ENCODE assay signal across 8 cellular contexts in the genomic region with DNA sequence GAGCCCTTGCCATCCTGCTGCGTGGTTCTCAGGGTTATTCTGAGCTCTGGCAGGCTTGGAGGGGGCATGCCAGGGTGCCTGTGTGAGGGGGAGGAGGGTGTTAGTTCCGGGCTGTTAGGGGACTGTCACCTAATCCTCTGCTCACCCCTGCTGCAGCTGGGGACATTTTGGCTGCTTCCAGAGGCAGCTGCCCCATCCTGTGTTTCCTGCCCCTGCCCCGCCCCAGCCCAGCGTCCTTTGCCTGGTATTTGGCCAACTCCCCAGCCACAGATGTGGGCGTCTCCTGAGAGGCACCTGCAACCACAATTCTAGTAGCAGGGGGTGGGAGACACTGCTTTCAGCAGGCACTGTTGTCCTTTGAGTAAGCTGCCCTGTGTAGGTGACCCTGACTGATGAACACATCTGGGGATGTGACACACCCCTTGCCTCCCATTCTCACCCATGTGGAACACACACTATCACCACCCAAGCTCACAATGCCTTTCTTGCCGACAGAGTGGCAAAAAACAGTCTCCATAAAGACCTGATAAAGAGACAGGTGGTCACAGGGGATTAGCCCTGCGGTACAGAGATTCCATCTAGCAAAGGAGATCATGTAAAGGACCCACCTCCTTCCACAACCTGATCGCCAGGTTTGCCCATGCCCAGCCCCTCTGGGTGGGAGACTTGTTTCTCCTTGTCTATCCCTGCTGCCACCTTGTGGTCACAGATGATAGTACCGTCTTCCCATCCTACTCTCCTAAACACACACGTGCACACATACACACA. TPM values are rescaled to one million over a fixed set of nuclear protein-coding genes. Genes with fewer than 3 reads are reported as not detected.
DNase-seq lines count a peak whose midpoint lies in the region; ATAC-seq and TF ChIP-seq lines count a peak whose summit lies in the region.

A gene (minus strand): TSS at position 48 of the 768 bp plus-strand sequence. CDS start 35 bp downstream, at position 13.

- no peak for TF ChIP-seq POLR2A in sigmoid colon (IDR thresholded peaks at IDR 0.05)

- peak within 1 kb of the TSS; percentile 67 for H3K4me3 ChIP-seq in left ventricle myocardium inferior
- H3K4me3 ChIP-seq in sigmoid colon: peak within 1 kb of the TSS in 1 of 4 donors; percentile 47

- TF ChIP-seq CTCF in GM12872 (IDR thresholded peaks at IDR 0.05; ENCODE audit: insufficient read depth, low read depth, low read length) (peak; percentile 91), left ventricle myocardium inferior (IDR thresholded peaks at IDR 0.05; ENCODE audit: borderline replicate concordance) (peak; percentile 83), sigmoid colon (IDR thresholded peaks at IDR 0.05) (peak; percentile 66 to 81 (median 70))

- ATAC-seq in T-helper 17 cell (peak; percentile 43), GM19463 (IDR thresholded peaks at IDR 0.05; ENCODE audit: unreplicated experiment) (no peak), HG02571 (IDR thresholded peaks at IDR 0.05; ENCODE audit: unreplicated experiment) (no peak)

- H3K27ac ChIP-seq in left ventricle myocardium inferior (replicated peaks) (peak within 1 kb of the TSS; percentile 68), sigmoid colon (peak within 1 kb of the TSS in 2 of 4 donors; percentile 11 to 55)

- H3K27ac Mint-ChIP-seq in T-helper 17 cell: peak within 1 kb of the TSS; percentile 69

- intact Hi-C loops in left ventricle myocardium inferior (cut with micrococcal nuclease): no loop called here
- intact Hi-C loops in sigmoid colon (cut with DNase I): no loop called here

- no peaks in the 10 kb centered on the region for H3K36me3 Mint-ChIP-seq in T-helper 17 cell (ENCODE audit: low read depth)

- no peaks in the 10 kb centered on the region for H3K27me3 Mint-ChIP-seq in T-helper 17 cell

- H3K36me3 ChIP-seq in left ventricle myocardium inferior (no peaks in the 10 kb centered on the region), sigmoid colon (no peaks in the 10 kb centered on the region)

- peaks cover 39% of the 10 kb centered on the region for H3K27me3 ChIP-seq in left ventricle myocardium inferior (ENCODE audit: low read depth)
- H3K27me3 ChIP-seq in sigmoid colon: peaks cover 28 to 58% (median 36%) of the 10 kb centered on the region in 3 donors

- H3K9me3 ChIP-seq in T-helper 17 cell (ENCODE audit: control insufficient read depth, low read length, poor library complexity, severe bottlenecking) (no peaks in the 10 kb centered on the region), left ventricle myocardium inferior (replicated peaks) (no peaks in the 10 kb centered on the region), sigmoid colon (no peaks in the 10 kb centered on the region)

- 4 to 10% methylated on average over 10 of the region's 10 CpGs for WGBS in sigmoid colon, 2 donors

- peak; percentile 47 for DNase-seq in NCI-H1092 treated with DMSO at 0.1 percent for 48 hours (lab: John Stamatoyannopoulos, UW)
- DNase-seq in T-helper 17 cell: peak; percentile 47 to 66 (median 55)
- DNase-seq in amniotic epithelial cell (ENCODE audit: low read depth): peak; percentile 80
- DNase-seq in left ventricle myocardium inferior: peak; percentile 51
- DNase-seq in sigmoid colon: peak; percentile 86

- peak within 1 kb of the TSS; percentile 85 for H3K4me3 Mint-ChIP-seq in T-helper 17 cell

- TF ChIP-seq EP300 in sigmoid colon (IDR thresholded peaks at IDR 0.05): no peak

- H3K4me1 Mint-ChIP-seq in T-helper 17 cell: peaks cover 28% of the 10 kb centered on the region

- H3K4me1 ChIP-seq in left ventricle myocardium inferior (peaks cover 47% of the 10 kb centered on the region), sigmoid colon (peaks cover 0 to 34% (median 19%) of the 10 kb centered on the region in 4 donors)

RNA-seq across cellular contexts. Expression of the gene that starts here (rescaled TPM):
- total RNA-seq in T-helper 17 cell (1 to 10 TPM; 1.1 to 1.6 TPM), left ventricle myocardium inferior (1.5 TPM), sigmoid colon (under 1 TPM in 3 of 4 donors, not detected in 1; 0.49 to 0.55 (median 0.54) TPM)
- polyA plus RNA-seq in sigmoid colon: under 1 TPM in 2 of 3 donors, not detected in 1; 0.46 to 0.57 TPM

Comparison
In these comparisons a context has a peak if more than half of its experiments do, and no peak if none do; other contexts are left out.
1. Peak in DNase-seq in sigmoid colon; RNA of the gene not detected or under 1 TPM.